ENCODE assay signal across 21 cellular contexts in the genomic region with DNA sequence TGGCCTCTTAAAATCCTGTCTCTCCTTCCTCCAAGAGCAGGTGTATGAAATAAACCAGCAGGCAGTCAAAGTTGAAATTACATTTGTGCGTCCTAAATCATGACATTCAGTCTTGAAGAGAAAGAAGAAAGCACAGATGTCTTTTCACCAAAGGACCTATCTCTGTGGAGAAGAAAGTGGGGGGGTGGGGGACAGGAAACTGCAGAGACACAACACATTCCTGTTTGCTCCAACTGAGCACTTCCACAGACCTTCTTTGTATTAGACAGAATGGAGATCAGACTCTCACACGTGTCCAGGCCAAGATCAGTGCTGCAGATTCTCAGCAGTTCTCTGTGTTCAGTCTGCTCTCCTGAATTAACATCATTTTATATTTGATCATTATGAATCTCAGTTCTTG.
DNase-seq lines count a peak whose midpoint lies in the region; FAIRE-seq and TF ChIP-seq lines count a peak whose summit lies in the region.
"Had no signal": no experiment of that assay in that cellular context is flagged by ENCODE, and none has a peak within 500 bp of the region (broad histone marks: within the 10 kb centered on the region; RNA-seq: fewer than 3 reads in every experiment).

No MANE protein-coding gene starts in this region.

- H3K79me2 ChIP-seq in mammary epithelial cell (ENCODE audit: insufficient read depth, low read length) (no peaks in the 10 kb centered on the region), fibroblast of lung (ENCODE audit: control insufficient read depth, insufficient read depth, low read length) (no peaks in the 10 kb centered on the region)

- CTCF ChIA-PET in mammary epithelial cell (lab: Charles Lee; ENCODE audit: low non-redundant PET): no interaction called here

- H3K36me3 ChIP-seq in mammary epithelial cell (ENCODE audit: insufficient read depth, low read length): no peaks in the 10 kb centered on the region
- no peaks in the 10 kb centered on the region for H3K36me3 ChIP-seq in breast epithelium
- H3K36me3 ChIP-seq in fibroblast of lung (ENCODE audit: control insufficient read depth, insufficient read depth, low read length): no peaks in the 10 kb centered on the region
- H3K36me3 ChIP-seq in mesodermal cell (ENCODE audit: control insufficient read depth, insufficient read depth, low read length): no peaks in the 10 kb centered on the region
- no peaks in the 10 kb centered on the region for H3K36me3 ChIP-seq in brain microvascular endothelial cell (replicated peaks)
- no peaks in the 10 kb centered on the region for H3K36me3 ChIP-seq in right atrium auricular region
- H3K36me3 ChIP-seq: BLaER1, cardiac muscle cell, gastroesophageal sphincter, pancreas, sigmoid colon had no signal

- H3K27me3 Mint-ChIP-seq in T-helper 2 cell treated with Interferon-gamma antibody and Interleukin-4, amounts not matched to agents 5 μg/mL and 100 μg/mL, for 36 hours (ENCODE audit: low read depth): peaks cover 3% of the 10 kb centered on the region
- H3K27me3 Mint-ChIP-seq: activated CD4-positive, alpha-beta T cell treated with anti-CD3 and anti-CD28 coated beads, Interleukin-2, amount 10 ng/mL, durations not matched to agents 7 days and 5 days had no signal

- no peaks in the 10 kb centered on the region for H3K27me3 ChIP-seq in mammary epithelial cell (ENCODE audit: insufficient read depth, low read length)
- no peaks in the 10 kb centered on the region for H3K27me3 ChIP-seq in breast epithelium
- no peaks in the 10 kb centered on the region for H3K27me3 ChIP-seq in fibroblast of lung (ENCODE audit: control insufficient read depth, insufficient read depth, low read length)
- H3K27me3 ChIP-seq in brain microvascular endothelial cell (replicated peaks): no peaks in the 10 kb centered on the region
- H3K27me3 ChIP-seq in right atrium auricular region: no peaks in the 10 kb centered on the region
- H3K27me3 ChIP-seq: BLaER1, cardiac muscle cell, dorsolateral prefrontal cortex, gastroesophageal sphincter, pancreas, sigmoid colon had no signal

- 69% methylated on average over 2 of the region's 2 CpGs for WGBS in mammary epithelial cell (ENCODE audit: low coverage, missing lambda C conversion rate)
- WGBS in mesodermal cell (ENCODE audit: insufficient coverage in 2 of 2), 2 experiments: no CpG with 5 or more reads among the region's 2 CpGs

- in situ Hi-C loops in mammary epithelial cell (cut with MboI; ENCODE audit: low sequenced_read_pairs in 2 of 2) (no loop called here), brain microvascular endothelial cell (cut with HindIII; ENCODE audit: low pct_ligation_motif_present, low sequenced_read_pairs) (no loop called here)

- intact Hi-C loops in mammary epithelial cell (cut with micrococcal nuclease): no loop called here
- intact Hi-C loops in breast epithelium (cut with DNase I; ENCODE audit: low total_unique reads): no loop called here

- H3K4me2 ChIP-seq in mammary epithelial cell (ENCODE audit: insufficient read depth, low read depth, low read length): no peak overlapping the region
- no peak overlapping the region for H3K4me2 ChIP-seq in fibroblast of lung (ENCODE audit: extremely low read depth, insufficient read depth, low read length)
- H3K4me2 ChIP-seq: A549, BLaER1 had no signal

- peak overlapping the region; percentile 48 for H2AFZ ChIP-seq in mammary epithelial cell (ENCODE audit: low read depth, low read length)
- peak overlapping the region; percentile 65 for H2AFZ ChIP-seq in fibroblast of lung (ENCODE audit: low read length)

- DNase-seq in mammary epithelial cell (no peak), breast epithelium (ENCODE audit: low spot score in 2 of 2) (no peak), fibroblast of lung (ENCODE audit: low read depth in 2 of 2) (peak in 1 of 2 donors; percentile 35), urothelium cell line (ENCODE audit: low spot score) (peak; percentile 20), brain microvascular endothelial cell (no peak), right atrium auricular region (ENCODE audit: low spot score) (no peak)
- DNase-seq in T-helper 2 cell treated with Interferon-gamma antibody and Interleukin-4, amounts not matched to agents 5 μg/mL and 100 μg/mL, for 36 hours (ENCODE audit: low spot score): no peak
- DNase-seq: activated CD4-positive, alpha-beta T cell treated with anti-CD3 and anti-CD28 coated beads, Interleukin-2, amount 10 ng/mL, durations not matched to agents 7 days and 5 days; activated CD8-positive, alpha-beta memory T cell treated with anti-CD3 and anti-CD28 coated beads, Interleukin-2, amount 50 U/mL, for 48 hours; activated effector memory CD4-positive, alpha-beta T cell treated with Interleukin-2 at 50 U/mL for 16 hours; Calu3; NCI-H1092 treated with DMSO at 0.1 percent for 48 hours; NCI-H510A; pancreas; sigmoid colon had no signal

- no peak overlapping the region for H3K27ac ChIP-seq in mammary epithelial cell (ENCODE audit: insufficient read depth, low read depth, low read length)
- no peak overlapping the region for H3K27ac ChIP-seq in breast epithelium
- H3K27ac ChIP-seq in fibroblast of lung (ENCODE audit: insufficient read depth, low read length): no peak overlapping the region
- peak overlapping the region; percentile 58 for H3K27ac ChIP-seq in mesodermal cell (ENCODE audit: low read depth, low read length, severe bottlenecking)
- no peak overlapping the region for H3K27ac ChIP-seq in brain microvascular endothelial cell
- no peak overlapping the region for H3K27ac ChIP-seq in right atrium auricular region
- H3K27ac ChIP-seq: A549, BLaER1, cardiac muscle cell, dorsolateral prefrontal cortex, gastroesophageal sphincter, pancreas, sigmoid colon had no signal

- TF ChIP-seq POLR2A in breast epithelium (IDR thresholded peaks at IDR 0.05): no peak

- no peaks in the 10 kb centered on the region for H3K36me3 Mint-ChIP-seq in T-helper 2 cell treated with Interferon-gamma antibody and Interleukin-4, amounts not matched to agents 5 μg/mL and 100 μg/mL, for 36 hours (ENCODE audit: low read depth)

- H3K27ac Mint-ChIP-seq in T-helper 2 cell treated with Interferon-gamma antibody and Interleukin-4, amounts not matched to agents 5 μg/mL and 100 μg/mL, for 36 hours: no peak overlapping the region
- H3K27ac Mint-ChIP-seq: activated CD4-positive, alpha-beta T cell treated with anti-CD3 and anti-CD28 coated beads, Interleukin-2, amount 10 ng/mL, durations not matched to agents 7 days and 5 days had no signal

- TF ChIP-seq CTCF in mammary epithelial cell (conservative IDR thresholded peaks at IDR 0.05 in 1 of 2, IDR thresholded peaks at IDR 0.05 in 1 of 2; ENCODE audit: extremely low read depth in 1 of 2, insufficient read depth in 1 of 2, low read depth in 1 of 2, low read length in 2 of 2): no peak
- no peak for TF ChIP-seq CTCF in breast epithelium (IDR thresholded peaks at IDR 0.05)
- no peak for TF ChIP-seq CTCF in fibroblast of lung (conservative IDR thresholded peaks at IDR 0.05 in 1 of 2, IDR thresholded peaks at IDR 0.05 in 1 of 2; ENCODE audit: low read depth in 1 of 2, low read length in 2 of 2)
- no peak for TF ChIP-seq CTCF in brain microvascular endothelial cell (IDR thresholded peaks at IDR 0.05; ENCODE audit: low read depth, low read length, missing control alignments)
- TF ChIP-seq CTCF in right atrium auricular region (IDR thresholded peaks at IDR 0.05): no peak

- H3K4me1 Mint-ChIP-seq in T-helper 2 cell treated with Interferon-gamma antibody and Interleukin-4, amounts not matched to agents 5 μg/mL and 100 μg/mL, for 36 hours (ENCODE audit: low read depth): no peaks in the 10 kb centered on the region
- H3K4me1 Mint-ChIP-seq: activated CD4-positive, alpha-beta T cell treated with anti-CD3 and anti-CD28 coated beads, Interleukin-2, amount 10 ng/mL, durations not matched to agents 7 days and 5 days had no signal

- H4K20me1 ChIP-seq in mammary epithelial cell (ENCODE audit: insufficient read depth, low read length) (no peaks in the 10 kb centered on the region), fibroblast of lung (ENCODE audit: control insufficient read depth, extremely low read depth, insufficient read depth, low read length) (no peaks in the 10 kb centered on the region)
- H4K20me1 ChIP-seq: BLaER1 had no signal

- dilution Hi-C loops in mammary epithelial cell (cut with HindIII; ENCODE audit: low sequenced_read_pairs): no loop called here

- no TSS peak for BruUV-seq in mammary epithelial cell (replicated peaks; lab: Mats Ljungman, UMichigan)

- H3K4me1 ChIP-seq in mammary epithelial cell (ENCODE audit: insufficient read depth, low read length): no peaks in the 10 kb centered on the region
- H3K4me1 ChIP-seq in breast epithelium: no peaks in the 10 kb centered on the region
- H3K4me1 ChIP-seq in fibroblast of lung (ENCODE audit: control insufficient read depth, extremely low read depth, insufficient read depth, low read length): no peaks in the 10 kb centered on the region
- peaks cover 9% of the 10 kb centered on the region for H3K4me1 ChIP-seq in mesodermal cell (ENCODE audit: control insufficient read depth, insufficient read depth, low read length, poor library complexity, severe bottlenecking)
- H3K4me1 ChIP-seq in right atrium auricular region: no peaks in the 10 kb centered on the region
- H3K4me1 ChIP-seq: A549, BLaER1, gastroesophageal sphincter, pancreas, sigmoid colon had no signal

- H3K4me3 Mint-ChIP-seq in T-helper 2 cell treated with Interferon-gamma antibody and Interleukin-4, amounts not matched to agents 5 μg/mL and 100 μg/mL, for 36 hours: no peak overlapping the region
- H3K4me3 Mint-ChIP-seq: activated CD4-positive, alpha-beta T cell treated with anti-CD3 and anti-CD28 coated beads, Interleukin-2, amount 10 ng/mL, durations not matched to agents 7 days and 5 days had no signal

- no peaks in the 10 kb centered on the region for H3K9me3 ChIP-seq in mammary epithelial cell (replicated peaks; ENCODE audit: insufficient read depth, low read length)
- no peaks in the 10 kb centered on the region for H3K9me3 ChIP-seq in breast epithelium
- no peaks in the 10 kb centered on the region for H3K9me3 ChIP-seq in fibroblast of lung (ENCODE audit: control insufficient read depth, insufficient read depth, low read depth, low read length)
- H3K9me3 ChIP-seq in mesodermal cell (ENCODE audit: control insufficient read depth, low read length): no peaks in the 10 kb centered on the region
- H3K9me3 ChIP-seq in right atrium auricular region: no peaks in the 10 kb centered on the region
- H3K9me3 ChIP-seq: A549, BLaER1, gastroesophageal sphincter, pancreas, sigmoid colon had no signal

- H3K4me3 ChIP-seq in mammary epithelial cell (replicated peaks in 1 of 3; ENCODE audit: insufficient read depth in 1 of 3, low read depth in 2 of 3, low read length in 3 of 3): no peak overlapping the region
- H3K4me3 ChIP-seq in breast epithelium: no peak overlapping the region
- H3K4me3 ChIP-seq in fibroblast of lung (replicated peaks in 1 of 4; ENCODE audit: control extremely low read depth in 1 of 4, insufficient read depth in 1 of 4, low read depth in 3 of 4, low read length in 4 of 4): no peak overlapping the region
- no peak overlapping the region for H3K4me3 ChIP-seq in mesodermal cell (ENCODE audit: extremely low read depth, insufficient read depth, low read length, poor library complexity, severe bottlenecking)
- H3K4me3 ChIP-seq in brain microvascular endothelial cell (ENCODE audit: low read depth, low read length): no peak overlapping the region
- no peak overlapping the region for H3K4me3 ChIP-seq in right atrium auricular region
- H3K4me3 ChIP-seq: A549, BLaER1, cardiac muscle cell, gastroesophageal sphincter, pancreas, sigmoid colon had no signal

- H3K9ac ChIP-seq in mammary epithelial cell (ENCODE audit: insufficient read depth, low read length) (no peak overlapping the region), fibroblast of lung (ENCODE audit: insufficient read depth, low read length) (no peak overlapping the region)
- H3K9ac ChIP-seq: BLaER1 had no signal

- no peaks in the 10 kb centered on the region for H3K9me3 Mint-ChIP-seq in T-helper 2 cell treated with Interferon-gamma antibody and Interleukin-4, amounts not matched to agents 5 μg/mL and 100 μg/mL, for 36 hours
- H3K9me3 Mint-ChIP-seq: activated CD4-positive, alpha-beta T cell treated with anti-CD3 and anti-CD28 coated beads, Interleukin-2, amount 10 ng/mL, durations not matched to agents 7 days and 5 days had no signal

- FAIRE-seq in urothelium cell line (lab: Jason Lieb, UNC): no peak
- FAIRE-seq: A549 had no signal
